In the genomic region with DNA sequence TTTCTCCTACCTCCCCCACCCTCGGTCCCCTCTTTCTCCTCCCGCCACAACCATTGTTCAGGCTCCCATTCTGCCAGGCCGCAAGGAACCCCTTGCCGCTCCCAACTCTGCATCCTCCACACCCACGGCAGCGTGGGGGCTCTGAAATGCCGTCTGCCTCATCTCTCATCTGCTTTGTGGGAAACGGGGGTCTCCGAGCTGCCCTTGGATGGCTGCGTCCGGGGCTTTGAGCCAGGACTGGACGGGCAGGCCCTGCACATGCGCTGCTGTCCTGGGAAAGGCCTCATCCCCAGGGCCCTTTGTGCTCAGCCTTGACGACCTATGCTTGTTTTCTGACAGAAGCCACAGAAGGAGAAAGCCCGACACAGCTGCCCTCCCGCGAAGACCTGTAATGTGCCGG, we compare ENCODE assay signal across 16 cellular contexts. TPM values are rescaled to one million over a fixed set of nuclear protein-coding genes. Genes with fewer than 3 reads are reported as not detected.
DNase-seq lines count a peak whose midpoint lies in the region; ATAC-seq and TF ChIP-seq lines count a peak whose summit lies in the region.
"Had no signal": no experiment of that assay in that cellular context is flagged by ENCODE, and none has a peak within 500 bp of the region (broad histone marks: within the 10 kb centered on the region; RNA-seq: fewer than 3 reads in every experiment).

No MANE protein-coding gene starts in this region.

- CTCF ChIA-PET in activated CD4-positive, alpha-beta memory T cell treated with anti-CD3 and anti-CD28 coated beads for 36 hours (lab: Charles Lee) = interaction anchor here (1.0 to 2.6 kb wide), 2 partner anchors 103 to 159 kb away, joined by 5 to 16 read pairs; no protein-coding TSS in a partner anchor

- no peaks in the 10 kb centered on the region for H3K9me3 ChIP-seq in endodermal cell (ENCODE audit: control insufficient read depth, low read length)
- H3K9me3 ChIP-seq: HAP-1, SK-N-SH, upper lobe of left lung had no signal

- H3K9ac ChIP-seq in endodermal cell (ENCODE audit: extremely low read depth, low read length, poor library complexity, severe bottlenecking) = no peak overlapping the region
- H3K9ac ChIP-seq: SK-N-SH had no signal

- POLR2A ChIA-PET in activated CD4-positive, alpha-beta memory T cell treated with anti-CD3 and anti-CD28 coated beads for 36 hours (lab: Charles Lee) = no interaction called here

- peak overlapping the region; percentile 83 for H3K27ac ChIP-seq in endodermal cell (ENCODE audit: low read depth, low read length)
- H3K27ac ChIP-seq: coronary artery, upper lobe of left lung had no signal

- H3K9me3 Mint-ChIP-seq in activated naive CD4-positive, alpha-beta T cell treated with anti-CD3 and anti-CD28 coated beads, Interleukin-2, amount 50 U/mL, for 24 hours = no peaks in the 10 kb centered on the region
- no peaks in the 10 kb centered on the region for H3K9me3 Mint-ChIP-seq in activated CD4-positive, alpha-beta memory T cell treated with anti-CD3 and anti-CD28 coated beads for 36 hours
- H3K9me3 Mint-ChIP-seq in endodermal cell = no peaks in the 10 kb centered on the region

- H3K27me3 Mint-ChIP-seq in activated naive CD4-positive, alpha-beta T cell treated with anti-CD3 and anti-CD28 coated beads, Interleukin-2, amount 50 U/mL, for 24 hours = no peaks in the 10 kb centered on the region
- H3K27me3 Mint-ChIP-seq in activated CD4-positive, alpha-beta memory T cell treated with anti-CD3 and anti-CD28 coated beads for 36 hours = no peaks in the 10 kb centered on the region
- peaks cover 16% of the 10 kb centered on the region for H3K27me3 Mint-ChIP-seq in endodermal cell (ENCODE audit: insufficient read depth)

- peaks cover 7% of the 10 kb centered on the region for H3K36me3 Mint-ChIP-seq in activated naive CD4-positive, alpha-beta T cell treated with anti-CD3 and anti-CD28 coated beads, Interleukin-2, amount 50 U/mL, for 24 hours
- H3K36me3 Mint-ChIP-seq in activated CD4-positive, alpha-beta memory T cell treated with anti-CD3 and anti-CD28 coated beads for 36 hours = peaks cover 13% of the 10 kb centered on the region
- H3K36me3 Mint-ChIP-seq in endodermal cell (ENCODE audit: low read depth) = peaks cover 28% of the 10 kb centered on the region

- H3K4me3 Mint-ChIP-seq in activated naive CD4-positive, alpha-beta T cell treated with anti-CD3 and anti-CD28 coated beads, Interleukin-2, amount 50 U/mL, for 24 hours = peak overlapping the region; percentile 49
- no peak overlapping the region for H3K4me3 Mint-ChIP-seq in activated CD4-positive, alpha-beta memory T cell treated with anti-CD3 and anti-CD28 coated beads for 36 hours
- no peak overlapping the region for H3K4me3 Mint-ChIP-seq in endodermal cell

- no peak overlapping the region for H3K4me3 ChIP-seq in endodermal cell (ENCODE audit: low read length)
- H3K4me3 ChIP-seq: coronary artery, HAP-1, upper lobe of left lung had no signal

- peak overlapping the region; percentile 68 for H3K27ac Mint-ChIP-seq in activated naive CD4-positive, alpha-beta T cell treated with anti-CD3 and anti-CD28 coated beads, Interleukin-2, amount 50 U/mL, for 24 hours
- H3K27ac Mint-ChIP-seq in activated CD4-positive, alpha-beta memory T cell treated with anti-CD3 and anti-CD28 coated beads for 36 hours = peak overlapping the region; percentile 66
- no peak overlapping the region for H3K27ac Mint-ChIP-seq in endodermal cell

- TF ChIP-seq CTCF in endodermal cell (conservative IDR thresholded peaks at IDR 0.05) = no peak

- H3K36me3 ChIP-seq in endodermal cell (ENCODE audit: control insufficient read depth, insufficient read depth, low read length) = peaks cover 16% of the 10 kb centered on the region

- no peaks in the 10 kb centered on the region for H3K4me1 ChIP-seq in endodermal cell (ENCODE audit: control insufficient read depth, insufficient read depth, low read length)

- peaks cover 15% of the 10 kb centered on the region for H3K27me3 ChIP-seq in endodermal cell (ENCODE audit: control insufficient read depth, insufficient read depth, low read length, poor library complexity, severe bottlenecking)

- intact Hi-C loops in activated CD4-positive, alpha-beta memory T cell treated with anti-CD3 and anti-CD28 coated beads for 36 hours (cut with micrococcal nuclease) = loop anchor here (5.0 kb wide), 1 partner anchor 220 kb away; no protein-coding TSS in a partner anchor

- DNase-seq in activated naive CD4-positive, alpha-beta T cell treated with Interleukin-2 at 50 U/mL for 16 hours = no peak
- no peak for DNase-seq in activated CD4-positive, alpha-beta memory T cell treated with anti-CD3 and anti-CD28 coated beads for 36 hours
- DNase-seq in endodermal cell (no peak), NAMALWA (ENCODE audit: low spot score) (no peak), cerebellar cortex (ENCODE audit: low spot score) (no peak), NCI-H82 (lab: John Stamatoyannopoulos, UW) (no peak)
- DNase-seq: activated effector memory CD4-positive, alpha-beta T cell treated with anti-CD3 and anti-CD28 coated beads, Interleukin-2, amount 50 U/mL, for 16 hours; NCI-H2227 treated with DMSO at 0.1 percent for 48 hours; right cardiac atrium; SK-N-SH; stimulated activated CD4-positive, alpha-beta T cell treated with anti-CD3 and anti-CD28 coated beads, Interleukin-15, amount 100 ng/mL, for 24 hours had no signal

- H3K4me1 Mint-ChIP-seq in activated naive CD4-positive, alpha-beta T cell treated with anti-CD3 and anti-CD28 coated beads, Interleukin-2, amount 50 U/mL, for 24 hours = peaks cover 46% of the 10 kb centered on the region
- H3K4me1 Mint-ChIP-seq in activated CD4-positive, alpha-beta memory T cell treated with anti-CD3 and anti-CD28 coated beads for 36 hours (ENCODE audit: low read depth) = peaks cover 40% of the 10 kb centered on the region
- no peaks in the 10 kb centered on the region for H3K4me1 Mint-ChIP-seq in endodermal cell

- WGBS in endodermal cell (ENCODE audit: insufficient coverage in 1 of 2, insufficient read length in 1 of 2), 2 experiments = 85 to 91% methylated on average over 16 to 18 of the region's 18 CpGs

- no peak for ATAC-seq in GM19463 (IDR thresholded peaks at IDR 0.05; ENCODE audit: unreplicated experiment)
- ATAC-seq: right cardiac atrium had no signal

RNA-seq across cellular contexts. Expression of gene CRELD2, which starts 8.5 kb away (rescaled TPM):
- 10 to 100 TPM; 29.8 to 30.7 TPM for total RNA-seq in activated CD4-positive, alpha-beta memory T cell treated with anti-CD3 and anti-CD28 coated beads for 36 hours
- total RNA-seq in endodermal cell = 10 to 100 TPM; 39.8 to 62.9 TPM
- 27.1 TPM for polyA plus RNA-seq in endodermal cell (2013, experiment 1 of 2)
- 27.4 TPM for polyA plus RNA-seq in endodermal cell (2013, experiment 2 of 2)

RNA-seq across cellular contexts. Expression of gene ALG12, which starts 8.7 kb away (rescaled TPM):
- 10 to 100 TPM; 12.4 to 13.8 TPM for total RNA-seq in activated CD4-positive, alpha-beta memory T cell treated with anti-CD3 and anti-CD28 coated beads for 36 hours
- total RNA-seq in endodermal cell = 10 to 100 TPM; 19.7 to 26.2 TPM
- polyA plus RNA-seq in endodermal cell (2013, experiment 1 of 2) = 16.2 TPM
- polyA plus RNA-seq in endodermal cell (2013, experiment 2 of 2) = 12.6 TPM

RNA-seq across cellular contexts. Expression of gene PIM3, which starts 33.7 kb away (rescaled TPM):
- total RNA-seq in activated CD4-positive, alpha-beta memory T cell treated with anti-CD3 and anti-CD28 coated beads for 36 hours = 100 to 1,000 TPM; 222 to 231 TPM
- 10 to 100 TPM; 31.5 to 36.6 TPM for total RNA-seq in endodermal cell
- 21.6 TPM for polyA plus RNA-seq in endodermal cell (2013, experiment 1 of 2)
- polyA plus RNA-seq in endodermal cell (2013, experiment 2 of 2) = 19.6 TPM

Comparison
In these comparisons a context has a peak if more than half of its experiments do, and no peak if none do; other contexts are left out.
1. RNA of gene PIM3, which starts 33.7 kb away (total RNA-seq): 222 to 231 TPM in activated CD4-positive, alpha-beta memory T cell treated with anti-CD3 and anti-CD28 coated beads for 36 hours; 31.5 to 36.6 TPM in endodermal cell; every median in the first group is over 4 times any median in the second.